In genomic region chr20:16606468-16606867, GRCh38 we compare ENCODE assay signal across 27 cellular contexts.
"Had no signal": no experiment of that assay in that cellular context is flagged by ENCODE, and none has a peak within 500 bp of the region (broad histone marks: within the 10 kb centered on the region; RNA-seq: fewer than 3 reads in every experiment).

No MANE protein-coding gene starts in this region.

- H3K36me3 ChIP-seq: heart right ventricle, left lung, lower lobe of right lung, pancreas, prostate gland, tibial nerve, upper lobe of right lung had no signal

- H3K27me3 ChIP-seq: heart right ventricle, left lung, pancreas, tibial nerve, upper lobe of right lung had no signal

- H3K4me1 ChIP-seq: lower lobe of right lung, upper lobe of right lung had no signal

- H3K4me2 ChIP-seq: smooth muscle cell had no signal

- FAIRE-seq: kidney, pancreas, urothelium cell line had no signal

- DNase-seq: heart right ventricle; hippocampal formation; kidney; left colon; left lung; lower lobe of right lung; mammary epithelial cell; mesenchymal stem cell; naive thymus-derived CD4-positive, alpha-beta T cell; pancreas; posterior cingulate gyrus; retina; right cardiac atrium; stimulated activated CD4-positive, alpha-beta T cell treated with anti-CD3 and anti-CD28 coated beads, Interleukin-1b, Interleukin-23, amount 100 ng/mL, for 48 hours; stimulated activated CD4-positive, alpha-beta T cell treated with anti-CD3 and anti-CD28 coated beads, Interleukin-2, amount 100 ng/mL, for 48 hours; stimulated activated CD4-positive, alpha-beta T cell treated with anti-CD3 and anti-CD28 coated beads, Interleukin-4, amount 100 ng/mL, for 4 hours; stimulated activated CD8-positive, alpha-beta memory T cell treated with anti-CD3 and anti-CD28 coated beads, Interleukin-4, amount 100 ng/mL, for 48 hours; stimulated activated naive CD4-positive, alpha-beta T cell treated with Interleukin-2 at 50 U/mL for 16 hours; stimulated activated naive CD8-positive, alpha-beta T cell treated with anti-CD3 and anti-CD28 coated beads, Interleukin-15, amount 100 ng/mL, for 72 hours; substantia nigra; upper lobe of right lung had no signal

- H3K4me3 ChIP-seq: heart right ventricle, left lung, lower lobe of right lung, pancreas, prostate gland, smooth muscle cell, tibial nerve, upper lobe of right lung had no signal

- H3K27ac ChIP-seq: left lung, lower lobe of right lung, prostate gland, tibial nerve, upper lobe of right lung had no signal

- ATAC-seq: left lung; lower lobe of right lung; naive thymus-derived CD4-positive, alpha-beta T cell; natural killer cell treated with Interleukin-12 subunit alpha and Interleukin-12 subunit beta and Interleukin-15 and Interleukin-18, amount 100 ng/mL, for 72 hours; stimulated activated memory B cell treated with anti-CD40 and anti-IgM and Interleukin-4, amounts not matched to agents 10 μg/mL and 1 μg/mL and 100 μg/mL, for 72 hours; stimulated activated naive CD8-positive, alpha-beta T cell treated with anti-CD3 and anti-CD28 coated beads, Interleukin-15, amount 100 ng/mL, for 72 hours; upper lobe of right lung had no signal

- H3K9me3 ChIP-seq: heart right ventricle, left lung, lower lobe of right lung, pancreas, prostate gland, tibial nerve, upper lobe of right lung had no signal
